Comparison of ENCODE assay signal across 18 cellular contexts in the genomic region with DNA sequence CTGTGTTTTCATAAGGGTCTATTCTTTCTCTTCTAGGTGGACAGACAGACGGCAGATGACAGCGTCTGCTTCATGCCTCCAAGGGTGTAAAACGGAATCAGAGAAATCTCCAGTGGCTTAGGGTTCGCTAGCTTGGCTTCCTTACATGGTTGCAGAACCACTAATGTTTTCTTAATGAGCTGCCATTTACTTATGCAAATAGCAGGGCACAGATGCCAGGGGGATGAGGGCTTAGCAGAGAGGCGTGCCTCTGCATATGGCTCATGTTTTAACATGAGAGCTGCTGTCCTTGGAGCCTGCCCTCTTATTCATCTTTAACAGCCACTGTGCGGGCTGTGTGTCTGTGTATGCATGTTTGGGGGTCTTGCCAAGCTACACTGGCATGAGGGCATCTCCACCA.
DNase-seq lines count a peak whose midpoint lies in the region; ATAC-seq and TF ChIP-seq lines count a peak whose summit lies in the region.
"Had no signal": no experiment of that assay in that cellular context is flagged by ENCODE, and none has a peak within 500 bp of the region (broad histone marks: within the 10 kb centered on the region; RNA-seq: fewer than 3 reads in every experiment).

No MANE protein-coding gene starts in this region.

- H2AK5ac ChIP-seq in H9 (ENCODE audit: insufficient read length, low read length) = no peak overlapping the region

- no peak overlapping the region for H4K91ac ChIP-seq in H9 (ENCODE audit: insufficient read length, low read depth, low read length)

- H3K9ac ChIP-seq in H9 (ENCODE audit: extremely low read depth, insufficient read length, low read length) = no peak overlapping the region
- H3K9ac ChIP-seq: KMS-11 had no signal

- no peak overlapping the region for H3K18ac ChIP-seq in H9 (ENCODE audit: insufficient read length, low read depth, low read length)

- H3K27me3 ChIP-seq in H9 (ENCODE audit: insufficient read depth, low read length) = no peaks in the 10 kb centered on the region

- H3K14ac ChIP-seq in H9 (ENCODE audit: insufficient read depth, low read length) = no peak overlapping the region

- no peak overlapping the region for H3K4me2 ChIP-seq in H9 (ENCODE audit: insufficient read depth, insufficient read length, low read length)
- H3K4me2 ChIP-seq: A549, KMS-11 had no signal

- no peak overlapping the region for H3T11ph ChIP-seq in H9 (ENCODE audit: low read length)

- H3K79me1 ChIP-seq in H9 (ENCODE audit: insufficient read depth, low read depth, low read length, poor library complexity, severe bottlenecking) = no peaks in the 10 kb centered on the region

- H3K23ac ChIP-seq in H9 (ENCODE audit: insufficient read length, low read depth, low read length) = no peak overlapping the region

- H2BK12ac ChIP-seq in H9 (ENCODE audit: insufficient read length, low read depth, low read length) = no peak overlapping the region

- no peaks in the 10 kb centered on the region for H3K9me3 Mint-ChIP-seq in brain
- H3K9me3 Mint-ChIP-seq in stimulated activated naive CD8-positive, alpha-beta T cell treated with anti-CD3 and anti-CD28 coated beads, Interleukin-15, amount 100 ng/mL, for 72 hours = no peaks in the 10 kb centered on the region
- H3K9me3 Mint-ChIP-seq in H9 = no peaks in the 10 kb centered on the region

- no peaks in the 10 kb centered on the region for H3K79me2 ChIP-seq in H9 (ENCODE audit: insufficient read depth, low read length)

- TF ChIP-seq CTCF in brain (conservative IDR thresholded peaks at IDR 0.05) (no peak), H9 (conservative IDR thresholded peaks at IDR 0.05) (no peak)

- no peak overlapping the region for H3K27ac ChIP-seq in H9 (ENCODE audit: insufficient read length, low read depth, low read length)
- H3K27ac ChIP-seq: A549, C4-2B, KMS-11 had no signal

- H3K27me3 Mint-ChIP-seq in brain = peaks cover 14% of the 10 kb centered on the region
- H3K27me3 Mint-ChIP-seq in stimulated activated naive CD8-positive, alpha-beta T cell treated with anti-CD3 and anti-CD28 coated beads, Interleukin-15, amount 100 ng/mL, for 72 hours = peaks cover 8% of the 10 kb centered on the region
- peaks cover 20% of the 10 kb centered on the region for H3K27me3 Mint-ChIP-seq in H9 (ENCODE audit: low read depth)

- no peaks in the 10 kb centered on the region for H4K20me1 ChIP-seq in H9 (ENCODE audit: control insufficient read depth, insufficient read depth, insufficient read length)

- ATAC-seq in stimulated activated naive CD8-positive, alpha-beta T cell treated with anti-CD3 and anti-CD28 coated beads, Interleukin-15, amount 100 ng/mL, for 72 hours = no peak
- ATAC-seq: A549, HepG2 had no signal

- no peak overlapping the region for H2BK5ac ChIP-seq in H9 (ENCODE audit: insufficient read length, low read length)

- no peak overlapping the region for H3K4ac ChIP-seq in H9 (ENCODE audit: low read depth, low read length)

- no peak overlapping the region for H4K8ac ChIP-seq in H9 (replicated peaks; ENCODE audit: insufficient read length, low read depth, low read length)

- H2BK120ac ChIP-seq in H9 (ENCODE audit: low read depth, low read length, poor library complexity, severe bottlenecking) = no peak overlapping the region

- H3K27ac Mint-ChIP-seq in brain (peak overlapping the region; percentile 15 to 92 (median 54)), H9 (no peak overlapping the region)
- no peak overlapping the region for H3K27ac Mint-ChIP-seq in stimulated activated naive CD8-positive, alpha-beta T cell treated with anti-CD3 and anti-CD28 coated beads, Interleukin-15, amount 100 ng/mL, for 72 hours

- no peaks in the 10 kb centered on the region for H3K9me3 ChIP-seq in H9 (ENCODE audit: control insufficient read depth, low read depth, low read length)
- H3K9me3 ChIP-seq: A549 had no signal

- H3K4me1 ChIP-seq in H9 (ENCODE audit: insufficient read depth, low read length) = peaks cover 4% of the 10 kb centered on the region; the same call in 1 of the 2 replicates
- H3K4me1 ChIP-seq: A549 had no signal

- peak; percentile 32 for DNase-seq in activated CD8-positive, alpha-beta memory T cell treated with anti-CD3 and anti-CD28 coated beads for 24 hours
- DNase-seq in activated CD8-positive, alpha-beta memory T cell treated with anti-CD3 and anti-CD28 coated beads, Interleukin-2, amount 50 U/mL, for 4 hours = no peak
- peak; percentile 78 for DNase-seq in NCI-H1694 treated with DMSO at 0.1 percent for 48 hours (lab: John Stamatoyannopoulos, UW)
- peak; percentile 15 for DNase-seq in renal cortical epithelial cell (ENCODE audit: low read depth)
- no peak for DNase-seq in stimulated activated naive CD8-positive, alpha-beta T cell treated with anti-CD3 and anti-CD28 coated beads, Interleukin-15, amount 100 ng/mL, for 72 hours
- no peak for DNase-seq in occipital lobe (lab: John Stamatoyannopoulos, UW)
- no peak for DNase-seq in H9
- DNase-seq: DMS53, MM.1S, NCI-H1092 treated with DMSO at 0.1 percent for 48 hours, NCI-H2029, OCI-M1, SIG-M5 had no signal

- no peak overlapping the region for H4K5ac ChIP-seq in H9 (ENCODE audit: insufficient read length, low read depth, low read length)

- no peak overlapping the region for H2BK15ac ChIP-seq in H9 (ENCODE audit: low read depth, low read length)

- H3K56ac ChIP-seq in H9 (ENCODE audit: insufficient read length, low read depth, low read length) = no peak overlapping the region

- no CpG with 5 or more reads among the region's 6 CpGs for WGBS in H9 (ENCODE audit: extremely low coverage, insufficient read length, low lambda C conversion rate)

- H3K4me1 Mint-ChIP-seq in brain (peaks cover 33% of the 10 kb centered on the region), H9 (peaks cover 18 to 19% of the 10 kb centered on the region in 2 experiments)
- H3K4me1 Mint-ChIP-seq in stimulated activated naive CD8-positive, alpha-beta T cell treated with anti-CD3 and anti-CD28 coated beads, Interleukin-15, amount 100 ng/mL, for 72 hours = no peaks in the 10 kb centered on the region

- H2AFZ ChIP-seq in H9 (ENCODE audit: low read length) = no peak overlapping the region

- H2BK20ac ChIP-seq in H9 (ENCODE audit: low read depth, low read length, poor library complexity, severe bottlenecking) = no peak overlapping the region

- H3K4me3 Mint-ChIP-seq in brain (peak overlapping the region in 3 of 5 experiments; percentile 34 to 53 (median 44)), H9 (no peak overlapping the region; a peak in 1 of 5 replicates)
- no peak overlapping the region for H3K4me3 Mint-ChIP-seq in stimulated activated naive CD8-positive, alpha-beta T cell treated with anti-CD3 and anti-CD28 coated beads, Interleukin-15, amount 100 ng/mL, for 72 hours

- no peaks in the 10 kb centered on the region for H3K36me3 Mint-ChIP-seq in brain
- no peaks in the 10 kb centered on the region for H3K36me3 Mint-ChIP-seq in H9 (ENCODE audit: insufficient read depth in 1 of 3, low read depth in 3 of 3)

- H3K23me2 ChIP-seq in H9 (ENCODE audit: insufficient read length, low read depth, low read length, poor library complexity, severe bottlenecking) = no peaks in the 10 kb centered on the region

Comparison
In these comparisons a context has a peak if more than half of its experiments do, and no peak if none do; other contexts are left out.
1. DNase-seq: peak in activated CD8-positive, alpha-beta memory T cell treated with anti-CD3 and anti-CD28 coated beads for 24 hours (single experiment), NCI-H1694 treated with DMSO at 0.1 percent for 48 hours (single experiment) and renal cortical epithelial cell (single experiment); none in activated CD8-positive, alpha-beta memory T cell treated with anti-CD3 and anti-CD28 coated beads, Interleukin-2, amount 50 U/mL, for 4 hours (single experiment), stimulated activated naive CD8-positive, alpha-beta T cell treated with anti-CD3 and anti-CD28 coated beads, Interleukin-15, amount 100 ng/mL, for 72 hours (0 of 2), occipital lobe (single experiment) and H9 (single experiment).
2. H3K27ac Mint-ChIP-seq: peak in brain (5 of 5); none in stimulated activated naive CD8-positive, alpha-beta T cell treated with anti-CD3 and anti-CD28 coated beads, Interleukin-15, amount 100 ng/mL, for 72 hours (0 of 2) and H9 (0 of 3).
3. H3K4me3 Mint-ChIP-seq: peak in brain (3 of 5); none in stimulated activated naive CD8-positive, alpha-beta T cell treated with anti-CD3 and anti-CD28 coated beads, Interleukin-15, amount 100 ng/mL, for 72 hours (0 of 2) and H9 (0 of 2).